ENCODE assay signal across 11 cellular contexts in genomic region chr1:184971522-184972265, GRCh38. TPM values are rescaled to one million over a fixed set of nuclear protein-coding genes. Genes with fewer than 3 reads are reported as not detected.
A peak's percentile ranks its signal among the peaks of the same experiment; 100 is the strongest.
DNase-seq lines count a peak whose midpoint lies in the region; ATAC-seq and TF ChIP-seq lines count a peak whose summit lies in the region.
"Had no signal": no experiment of that assay in that cellular context is flagged by ENCODE, and none has a peak within 500 bp of the region (broad histone marks: within the 10 kb centered on the region; RNA-seq: fewer than 3 reads in every experiment).

No MANE protein-coding gene starts in this region.

- no peaks in the 10 kb centered on the region for H3K9me3 Mint-ChIP-seq in CD4-positive, alpha-beta T cell
- H3K9me3 Mint-ChIP-seq in IgD-negative memory B cell (no peaks in the 10 kb centered on the region), chondrocyte (ENCODE audit: low read depth) (no peaks in the 10 kb centered on the region)
- peaks cover 0 to 4% (median 0%) of the 10 kb centered on the region in 11 donors for H3K9me3 Mint-ChIP-seq in naive thymus-derived CD4-positive, alpha-beta T cell

- H3K27me3 ChIP-seq in CD4-positive, alpha-beta T cell (ENCODE audit: control insufficient read depth, insufficient read depth, low read length), result no peaks in the 10 kb centered on the region
- H3K27me3 ChIP-seq in osteoblast (ENCODE audit: insufficient read depth, low read length), result peaks cover 24% of the 10 kb centered on the region
- H3K27me3 ChIP-seq in naive thymus-derived CD4-positive, alpha-beta T cell (ENCODE audit: control insufficient read depth in 2 of 2, insufficient read depth in 2 of 2, low read length in 2 of 2), result no peaks in the 10 kb centered on the region

- intact Hi-C loops in CD4-positive, alpha-beta T cell (cut with DNase I, micrococcal nuclease), result loop anchor here in 1 of 2 experiments (5.0 kb wide), 1 partner anchor 79 kb away; no protein-coding TSS in a partner anchor
- intact Hi-C loops in naive thymus-derived CD4-positive, alpha-beta T cell (cut with micrococcal nuclease), result loop anchor here (2.0 to 10.0 kb wide), 4 partner anchors 17 to 1403 kb away; partner anchors contain the start of genes RNF2 (in 2 of the 2), IVNS1ABP (in 1 of the 2), ODR4 (in 1 of the 2) and TPR (in 1 of the 2)

- ATAC-seq in CD4-positive, alpha-beta T cell (ENCODE audit: poor library complexity), result no peak
- ATAC-seq in naive thymus-derived CD4-positive, alpha-beta T cell, result no peak

- peak overlapping the region; percentile 97 for H3K4me3 Mint-ChIP-seq in CD4-positive, alpha-beta T cell
- H3K4me3 Mint-ChIP-seq in IgD-negative memory B cell (peak overlapping the region in 3 of 4 donors; percentile 51 to 99 (median 76)), chondrocyte (ENCODE audit: unreplicated experiment) (peak overlapping the region; percentile 93)
- no peak overlapping the region for H3K4me3 Mint-ChIP-seq in naive thymus-derived CD4-positive, alpha-beta T cell

- H2AFZ ChIP-seq in osteoblast (ENCODE audit: low read length), result no peak overlapping the region

- H3K9me3 ChIP-seq in CD4-positive, alpha-beta T cell (ENCODE audit: control insufficient read depth, low read length), result no peaks in the 10 kb centered on the region
- H3K9me3 ChIP-seq in osteoblast (ENCODE audit: low read depth, low read length), result no peaks in the 10 kb centered on the region
- H3K9me3 ChIP-seq in naive thymus-derived CD4-positive, alpha-beta T cell (ENCODE audit: control insufficient read depth in 2 of 3, low read length in 3 of 3), result no peaks in the 10 kb centered on the region

- in situ Hi-C loops in GM13977 (cut with MboI; ENCODE audit: low pct_unique_long_range_greater_than_20kb, low sequenced_read_pairs, unreplicated experiment), result no loop called here

- H4K20me1 ChIP-seq in osteoblast (ENCODE audit: insufficient read depth, low read length), result no peaks in the 10 kb centered on the region

- TF ChIP-seq CTCF in CD4-positive, alpha-beta T cell (IDR thresholded peaks at IDR 0.05), result no peak
- TF ChIP-seq CTCF in chondrocyte (IDR thresholded peaks at IDR 0.05), result no peak
- no peak for TF ChIP-seq CTCF in osteoblast (IDR thresholded peaks at IDR 0.05; ENCODE audit: extremely low read depth, low read depth, low read length)
- TF ChIP-seq CTCF in GM13977 (IDR thresholded peaks at IDR 0.05; ENCODE audit: extremely low read depth, insufficient read depth, missing control alignments), result no peak

- peaks cover 15% of the 10 kb centered on the region for H3K4me1 ChIP-seq in osteoblast (ENCODE audit: insufficient read depth, low read length)
- peaks cover 0 to 24% of the 10 kb centered on the region in 2 donors for H3K4me1 ChIP-seq in naive thymus-derived CD4-positive, alpha-beta T cell (ENCODE audit: control insufficient read depth in 2 of 2, insufficient read depth in 2 of 2, low read length in 2 of 2)

- POLR2A ChIA-PET in CD4-positive, alpha-beta T cell (lab: Charles Lee), result interaction anchor here (1.1 to 1.3 kb wide), 2 partner anchors 10 to 165 kb away, joined by 4 read pairs; no protein-coding TSS in a partner anchor
- POLR2A ChIA-PET in naive thymus-derived CD4-positive, alpha-beta T cell (lab: Charles Lee), result no interaction called here

- H3K36me3 ChIP-seq in osteoblast (ENCODE audit: insufficient read depth, low read length), result no peaks in the 10 kb centered on the region
- H3K36me3 ChIP-seq in naive thymus-derived CD4-positive, alpha-beta T cell (ENCODE audit: control insufficient read depth in 2 of 3, insufficient read depth in 3 of 3, low read length in 3 of 3), result no peaks in the 10 kb centered on the region

- H3K27ac ChIP-seq in CD4-positive, alpha-beta T cell (ENCODE audit: low read depth, low read length), result no peak overlapping the region
- no peak overlapping the region for H3K27ac ChIP-seq in osteoblast (ENCODE audit: low read depth, low read length)
- H3K27ac ChIP-seq in naive thymus-derived CD4-positive, alpha-beta T cell (ENCODE audit: low read depth, low read length), result no peak overlapping the region

- no peak overlapping the region for H3K4me3 ChIP-seq in osteoblast (ENCODE audit: insufficient read depth, low read length)
- H3K4me3 ChIP-seq in naive thymus-derived CD4-positive, alpha-beta T cell (ENCODE audit: low read length), result no peak overlapping the region

- H3K27ac Mint-ChIP-seq in CD4-positive, alpha-beta T cell, result peak overlapping the region; percentile 87
- peak overlapping the region in 2 of 3 donors; percentile 2 to 8 for H3K27ac Mint-ChIP-seq in IgD-negative memory B cell
- H3K27ac Mint-ChIP-seq in chondrocyte (ENCODE audit: unreplicated experiment), result peak overlapping the region; percentile 99
- H3K27ac Mint-ChIP-seq in naive thymus-derived CD4-positive, alpha-beta T cell, result no peak overlapping the region

- H3K4me1 Mint-ChIP-seq in CD4-positive, alpha-beta T cell (ENCODE audit: low read depth), result peaks cover 46% of the 10 kb centered on the region
- peaks cover 31 to 38% (median 37%) of the 10 kb centered on the region in 3 donors for H3K4me1 Mint-ChIP-seq in IgD-negative memory B cell
- peaks cover 65% of the 10 kb centered on the region for H3K4me1 Mint-ChIP-seq in chondrocyte (ENCODE audit: low read depth)
- peaks cover 9 to 64% (median 21%) of the 10 kb centered on the region in 7 donors for H3K4me1 Mint-ChIP-seq in naive thymus-derived CD4-positive, alpha-beta T cell

- peaks cover 4% of the 10 kb centered on the region for H3K36me3 Mint-ChIP-seq in CD4-positive, alpha-beta T cell (ENCODE audit: low read depth)
- H3K36me3 Mint-ChIP-seq in IgD-negative memory B cell (peaks cover 2% of the 10 kb centered on the region), chondrocyte (ENCODE audit: low read depth) (no peaks in the 10 kb centered on the region)
- H3K36me3 Mint-ChIP-seq in naive thymus-derived CD4-positive, alpha-beta T cell, result peaks cover 0 to 11% (median 0%) of the 10 kb centered on the region in 5 donors

- H3K4me2 ChIP-seq in osteoblast (ENCODE audit: insufficient read depth, low read length), result no peak overlapping the region

- CTCF ChIA-PET in CD4-positive, alpha-beta T cell (lab: Charles Lee), result interaction anchor here (1.1 kb wide), 1 partner anchor 105 kb away, joined by 3 read pairs; no protein-coding TSS in a partner anchor
- CTCF ChIA-PET in naive thymus-derived CD4-positive, alpha-beta T cell (lab: Charles Lee), result interaction anchor here (0.6 to 1.4 kb wide), 2 partner anchors 13 to 220 kb away, joined by 3 to 4 read pairs; no protein-coding TSS in a partner anchor

- H3K79me2 ChIP-seq in osteoblast (ENCODE audit: insufficient read depth, low read length), result no peaks in the 10 kb centered on the region

- DNase-seq in CD4-positive, alpha-beta T cell, result no peak
- DNase-seq in chondrocyte (ENCODE audit: low spot score), result no peak
- DNase-seq in osteoblast (ENCODE audit: insufficient read length, low spot score, missing footprints), result peak; percentile 31
- DNase-seq in GM13977 (ENCODE audit: low spot score), result no peak
- no peak for DNase-seq in HUDEP-2 (lab: John Stamatoyannopoulos, UW; ENCODE audit: unreplicated experiment in 76 of 76)
- DNase-seq in activated gamma-delta T cell treated with Interleukin-2 at 50 U/mL for 16 hours, result no peak
- DNase-seq in naive thymus-derived CD4-positive, alpha-beta T cell, result no peak
- DNase-seq: anterior cingulate cortex; NCI-H524 treated with DMSO at 0.1 percent for 48 hours; stimulated activated CD4-positive, alpha-beta T cell treated with anti-CD3 and anti-CD28 coated beads, Interleukin-4, amount 100 ng/mL, for 1 hour had no signal

- peaks cover 5% of the 10 kb centered on the region for H3K27me3 Mint-ChIP-seq in CD4-positive, alpha-beta T cell
- H3K27me3 Mint-ChIP-seq in IgD-negative memory B cell (peaks cover 6% of the 10 kb centered on the region), chondrocyte (ENCODE audit: low read depth) (peaks cover 2% of the 10 kb centered on the region)
- H3K27me3 Mint-ChIP-seq in naive thymus-derived CD4-positive, alpha-beta T cell, result peaks cover 6 to 25% (median 15%) of the 10 kb centered on the region in 5 donors

RNA-seq across cellular contexts. Expression of gene NIBAN1, which starts 2.6 kb away (rescaled TPM):
- 10 to 100 TPM; 18.5 to 20.4 TPM for total RNA-seq in CD4-positive, alpha-beta T cell
- polyA plus RNA-seq in IgD-negative memory B cell, result 8.7 TPM
- total RNA-seq in chondrocyte (22.6 to 101 TPM (median 98.7 TPM) in 3 replicates), osteoblast (53.6 and 66.2 TPM in 2 replicates)
- total RNA-seq in naive thymus-derived CD4-positive, alpha-beta T cell, result 10 to 100 TPM in 2 of 5 experiments, 1 to 10 TPM in 3; 1.7 to 41.6 (median 4.6) TPM
- polyA plus RNA-seq in naive thymus-derived CD4-positive, alpha-beta T cell, result under 1 TPM; 0.20 to 0.50 TPM

Comparison
In these comparisons a context has a peak if more than half of its experiments do, and no peak if none do; other contexts are left out.
1. H3K27ac Mint-ChIP-seq: peak in CD4-positive, alpha-beta T cell (single experiment), IgD-negative memory B cell (2 of 3) and chondrocyte (single experiment); none in naive thymus-derived CD4-positive, alpha-beta T cell (0 of 9).
2. H3K4me3 Mint-ChIP-seq: peak in CD4-positive, alpha-beta T cell (single experiment), IgD-negative memory B cell (3 of 4) and chondrocyte (single experiment); none in naive thymus-derived CD4-positive, alpha-beta T cell (0 of 10).